ENCODE assay signal across 22 cellular contexts in the genomic region with DNA sequence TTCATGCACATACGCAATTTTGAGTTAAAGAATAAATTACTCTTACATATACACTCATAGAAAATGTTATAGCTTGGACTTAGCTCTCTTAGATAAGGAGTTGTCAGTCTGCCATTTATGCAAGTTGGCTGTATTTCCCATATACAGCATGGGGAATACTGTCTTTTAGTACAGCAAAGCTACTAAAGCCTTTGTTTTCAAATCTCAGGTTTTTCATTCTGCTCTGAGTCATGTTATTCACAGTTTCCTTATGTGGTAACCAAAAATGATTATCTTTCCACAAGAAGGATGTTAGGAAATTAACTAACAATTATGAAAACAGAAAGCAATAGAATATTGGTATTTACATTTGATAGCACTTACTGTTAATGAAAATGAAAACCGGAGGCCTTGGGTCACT.
"Had no signal": no experiment of that assay in that cellular context is flagged by ENCODE, and none has a peak within 500 bp of the region (broad histone marks: within the 10 kb centered on the region; RNA-seq: fewer than 3 reads in every experiment).

No MANE protein-coding gene starts in this region.

- H3K27ac ChIP-seq: esophagus squamous epithelium, heart left ventricle, psoas muscle, right lobe of liver, spleen, tibial artery, uterus had no signal

- ATAC-seq: heart left ventricle; left lobe of liver; naive thymus-derived CD4-positive, alpha-beta T cell; psoas muscle; right lobe of liver; stimulated activated memory B cell treated with anti-CD40 and anti-IgM and Interleukin-4, amounts not matched to agents 10 μg/mL and 1 μg/mL and 100 μg/mL, for 72 hours had no signal

- H3K4me1 ChIP-seq: uterus had no signal

- H3K27ac Mint-ChIP-seq: naive thymus-derived CD4-positive, alpha-beta T cell; nephron progenitor cell; stimulated activated memory B cell treated with anti-CD40 and anti-IgM and Interleukin-4, amounts not matched to agents 10 μg/mL and 1 μg/mL and 100 μg/mL, for 72 hours; stimulated activated naive CD8-positive, alpha-beta T cell treated with anti-CD3 and anti-CD28 coated beads, Interleukin-15, Interleukin-2, amounts not matched to agents 100 ng/mL and 50 ng/mL, for 24 hours had no signal

- DNase-seq: cortex of kidney; effector memory CD4-positive, alpha-beta T cell; esophagus squamous epithelium; heart left ventricle; hippocampal formation; kidney glomerular epithelial cell; mammary epithelial cell; naive thymus-derived CD4-positive, alpha-beta T cell; nephron progenitor cell; psoas muscle; retina; right lobe of liver; spleen; stimulated activated CD4-positive, alpha-beta T cell treated with anti-CD3 and anti-CD28 coated beads, Interleukin-15, amount 100 ng/mL, for 24 hours; stimulated activated CD4-positive, alpha-beta T cell treated with anti-CD3 and anti-CD28 coated beads, Interleukin-1b, Interleukin-23, amount 100 ng/mL, for 48 hours; stimulated activated CD4-positive, alpha-beta T cell treated with anti-CD3 and anti-CD28 coated beads, Interleukin-4, amount 100 ng/mL, for 24 hours; tibial artery; uterus had no signal

- H3K27me3 ChIP-seq: esophagus squamous epithelium, heart left ventricle, right lobe of liver, spleen, tibial artery, upper lobe of left lung, uterus had no signal

- H3K36me3 ChIP-seq: esophagus squamous epithelium, heart left ventricle, right lobe of liver, spleen, tibial artery, upper lobe of left lung, uterus had no signal

- H3K4me3 Mint-ChIP-seq: naive thymus-derived CD4-positive, alpha-beta T cell; nephron progenitor cell; stimulated activated memory B cell treated with anti-CD40 and anti-IgM and Interleukin-4, amounts not matched to agents 10 μg/mL and 1 μg/mL and 100 μg/mL, for 72 hours; stimulated activated naive CD8-positive, alpha-beta T cell treated with anti-CD3 and anti-CD28 coated beads, Interleukin-15, Interleukin-2, amounts not matched to agents 100 ng/mL and 50 ng/mL, for 24 hours had no signal

- H3K27me3 Mint-ChIP-seq: naive thymus-derived CD4-positive, alpha-beta T cell; stimulated activated memory B cell treated with anti-CD40 and anti-IgM and Interleukin-4, amounts not matched to agents 10 μg/mL and 1 μg/mL and 100 μg/mL, for 72 hours; stimulated activated naive CD8-positive, alpha-beta T cell treated with anti-CD3 and anti-CD28 coated beads, Interleukin-15, Interleukin-2, amounts not matched to agents 100 ng/mL and 50 ng/mL, for 24 hours had no signal

- H3K9me3 ChIP-seq: esophagus squamous epithelium, heart left ventricle, psoas muscle, right lobe of liver, spleen, tibial artery, upper lobe of left lung, uterus had no signal

- H3K4me3 ChIP-seq: esophagus squamous epithelium, heart left ventricle, psoas muscle, right lobe of liver, spleen, tibial artery, upper lobe of left lung, uterus had no signal

- H3K9me3 Mint-ChIP-seq: naive thymus-derived CD4-positive, alpha-beta T cell; nephron progenitor cell; stimulated activated memory B cell treated with anti-CD40 and anti-IgM and Interleukin-4, amounts not matched to agents 10 μg/mL and 1 μg/mL and 100 μg/mL, for 72 hours; stimulated activated naive CD8-positive, alpha-beta T cell treated with anti-CD3 and anti-CD28 coated beads, Interleukin-15, Interleukin-2, amounts not matched to agents 100 ng/mL and 50 ng/mL, for 24 hours had no signal
